In the genomic region with DNA sequence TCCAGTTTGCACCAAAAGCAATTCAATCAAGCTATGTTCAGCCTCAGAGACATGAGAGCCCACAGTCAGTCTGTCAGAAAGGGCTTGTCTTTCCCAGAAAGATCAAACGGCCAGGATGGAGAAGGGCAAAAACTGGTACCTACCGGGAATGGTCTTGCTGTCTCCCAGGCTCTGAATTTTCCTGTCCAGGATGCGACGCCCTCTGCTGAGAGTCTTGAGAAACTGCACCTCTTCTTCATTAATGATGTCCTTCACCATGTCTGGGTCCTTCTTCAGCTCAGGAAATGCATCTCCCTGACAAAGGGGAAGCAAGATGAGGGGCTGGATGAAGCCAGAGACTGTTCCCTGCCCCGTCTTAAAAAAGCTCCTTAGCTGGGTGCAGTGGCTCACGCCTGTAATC, we compare ENCODE assay signal across 1 cellular context.
TF ChIP-seq lines count a peak whose summit lies in the region.

No MANE protein-coding gene starts in this region.

TF ChIP-seq in IMR-90, 13 proteins besides CTCF, POLR2A, EP300 and RAD21 (continued from another document):
- no peak for TF ChIP-seq USF2 (IDR thresholded peaks at IDR 0.05; ENCODE audit: low read depth, low read length)
- TF ChIP-seq SMC3 (IDR thresholded peaks at IDR 0.05; ENCODE audit: low read depth, low read length) = peak; percentile 49; the same call in 1 of the 2 replicates
